ENCODE assay signal across 1 cellular context in genomic region chr16:67563708-67564468, GRCh38.
TF ChIP-seq lines count a peak whose summit lies in the region.

No MANE protein-coding gene starts in this region.

TF ChIP-seq in HEK293, 187 proteins besides CTCF, POLR2A, EP300 and RAD21 (continued from another document):
- TF ChIP-seq ZNF530 (tag by site-specific recombination; IDR thresholded peaks at IDR 0.05; ENCODE audit: low read depth), result no peak
- TF ChIP-seq TCF7L2 (IDR thresholded peaks at IDR 0.05; ENCODE audit: borderline replicate concordance, low read depth, low read length), result no peak
- TF ChIP-seq BCL6B (tag by site-specific recombination; IDR thresholded peaks at IDR 0.05), result no peak
- TF ChIP-seq ZNF600 (tag by site-specific recombination; IDR thresholded peaks at IDR 0.05), result 0 out of 2 replicates have a peak, but pooled peaks have one; percentile 36
- no peak for TF ChIP-seq ZNF19 (tag by site-specific recombination; IDR thresholded peaks at IDR 0.05; ENCODE audit: low read depth)
- no peak for TF ChIP-seq ZNF692 (tag by site-specific recombination; IDR thresholded peaks at IDR 0.05)
- peak; percentile 74 for TF ChIP-seq ZBTB8A (tag by site-specific recombination; IDR thresholded peaks at IDR 0.05)
- no peak for TF ChIP-seq ZNF426 (tag by site-specific recombination; IDR thresholded peaks at IDR 0.05)
- peak; percentile 7; the same call in 1 of the 2 replicates for TF ChIP-seq ZNF335 (tag by site-specific recombination; conservative IDR thresholded peaks at IDR 0.05)
- TF ChIP-seq SCRT1 (tag by site-specific recombination; IDR thresholded peaks at IDR 0.05; ENCODE audit: borderline replicate concordance), result peak; percentile 15; the same call in 1 of the 2 replicates
- TF ChIP-seq KLF17 (tag by site-specific recombination; IDR thresholded peaks at IDR 0.05), result no peak
- peak; percentile 20; the same call in 1 of the 2 replicates for TF ChIP-seq ZNF660 (tag by site-specific recombination; IDR thresholded peaks at IDR 0.05)
- TF ChIP-seq ZNF214 (tag by site-specific recombination; IDR thresholded peaks at IDR 0.05; ENCODE audit: borderline replicate concordance), result no peak
- 0 out of 2 replicates have a peak, but pooled peaks have one; percentile 11 for TF ChIP-seq KLF1 (tag by site-specific recombination; IDR thresholded peaks at IDR 0.05)
- no peak for TF ChIP-seq ZNF211 (tag by site-specific recombination; IDR thresholded peaks at IDR 0.05; ENCODE audit: low read depth)
- TF ChIP-seq PRDM1 (tag by site-specific recombination; IDR thresholded peaks at IDR 0.05), result no peak
- no peak for TF ChIP-seq ZNF112 (tag by site-specific recombination; IDR thresholded peaks at IDR 0.05)
- no peak for TF ChIP-seq ZBTB21 (tag by site-specific recombination; IDR thresholded peaks at IDR 0.05)
- no peak for TF ChIP-seq ZNF394 (tag by site-specific recombination; IDR thresholded peaks at IDR 0.05; ENCODE audit: borderline replicate concordance)
